In the genomic region with DNA sequence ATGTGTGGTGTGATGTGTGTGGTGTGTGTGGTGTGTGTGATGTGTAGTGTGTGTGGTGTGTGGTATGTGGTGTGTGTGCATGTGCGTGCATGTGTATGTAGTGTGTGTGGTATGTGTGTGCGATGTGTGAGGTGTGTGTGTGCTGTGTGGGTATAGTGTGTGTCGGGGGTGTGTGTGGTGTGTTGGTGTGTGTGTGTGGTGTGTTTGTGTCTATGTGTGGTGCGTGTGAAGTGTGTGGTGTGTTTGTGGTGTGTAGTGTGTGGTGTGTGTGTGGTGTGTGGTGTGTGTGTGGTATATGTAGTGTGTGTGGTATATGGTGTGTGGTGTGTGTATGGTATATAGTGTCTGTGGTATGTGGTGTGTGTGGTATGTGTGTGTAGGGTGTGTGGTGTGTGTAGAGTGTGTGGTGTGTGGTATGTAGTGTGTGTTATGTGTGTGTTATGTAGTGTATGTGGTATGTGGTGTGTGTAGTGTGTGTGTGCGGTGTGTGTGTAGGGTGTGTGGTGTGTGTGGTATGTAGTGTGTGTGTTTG, we compare ENCODE assay signal across 1 cellular context.
TF ChIP-seq lines count a peak whose summit lies in the region.

No MANE protein-coding gene starts in this region.

TF ChIP-seq in HCT116, 20 proteins besides CTCF, POLR2A, EP300 and RAD21 (continued from another document):
- TF ChIP-seq, protein P1, sequence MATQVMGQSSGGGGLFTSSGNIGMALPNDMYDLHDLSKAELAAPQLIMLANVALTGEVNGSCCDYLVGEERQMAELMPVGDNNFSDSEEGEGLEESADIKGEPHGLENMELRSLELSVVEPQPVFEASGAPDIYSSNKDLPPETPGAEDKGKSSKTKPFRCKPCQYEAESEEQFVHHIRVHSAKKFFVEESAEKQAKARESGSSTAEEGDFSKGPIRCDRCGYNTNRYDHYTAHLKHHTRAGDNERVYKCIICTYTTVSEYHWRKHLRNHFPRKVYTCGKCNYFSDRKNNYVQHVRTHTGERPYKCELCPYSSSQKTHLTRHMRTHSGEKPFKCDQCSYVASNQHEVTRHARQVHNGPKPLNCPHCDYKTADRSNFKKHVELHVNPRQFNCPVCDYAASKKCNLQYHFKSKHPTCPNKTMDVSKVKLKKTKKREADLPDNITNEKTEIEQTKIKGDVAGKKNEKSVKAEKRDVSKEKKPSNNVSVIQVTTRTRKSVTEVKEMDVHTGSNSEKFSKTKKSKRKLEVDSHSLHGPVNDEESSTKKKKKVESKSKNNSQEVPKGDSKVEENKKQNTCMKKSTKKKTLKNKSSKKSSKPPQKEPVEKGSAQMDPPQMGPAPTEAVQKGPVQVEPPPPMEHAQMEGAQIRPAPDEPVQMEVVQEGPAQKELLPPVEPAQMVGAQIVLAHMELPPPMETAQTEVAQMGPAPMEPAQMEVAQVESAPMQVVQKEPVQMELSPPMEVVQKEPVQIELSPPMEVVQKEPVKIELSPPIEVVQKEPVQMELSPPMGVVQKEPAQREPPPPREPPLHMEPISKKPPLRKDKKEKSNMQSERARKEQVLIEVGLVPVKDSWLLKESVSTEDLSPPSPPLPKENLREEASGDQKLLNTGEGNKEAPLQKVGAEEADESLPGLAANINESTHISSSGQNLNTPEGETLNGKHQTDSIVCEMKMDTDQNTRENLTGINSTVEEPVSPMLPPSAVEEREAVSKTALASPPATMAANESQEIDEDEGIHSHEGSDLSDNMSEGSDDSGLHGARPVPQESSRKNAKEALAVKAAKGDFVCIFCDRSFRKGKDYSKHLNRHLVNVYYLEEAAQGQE (IDR thresholded peaks at IDR 0.05; ENCODE audit: low read depth), result no peak
- TF ChIP-seq ELF1 (IDR thresholded peaks at IDR 0.05; ENCODE audit: borderline replicate concordance, low read depth), result no peak
- no peak for TF ChIP-seq POLR2AphosphoS5 (IDR thresholded peaks at IDR 0.05; ENCODE audit: low read depth, low read length)
